15 cellular contexts compared by ENCODE assay signal in the genomic region with DNA sequence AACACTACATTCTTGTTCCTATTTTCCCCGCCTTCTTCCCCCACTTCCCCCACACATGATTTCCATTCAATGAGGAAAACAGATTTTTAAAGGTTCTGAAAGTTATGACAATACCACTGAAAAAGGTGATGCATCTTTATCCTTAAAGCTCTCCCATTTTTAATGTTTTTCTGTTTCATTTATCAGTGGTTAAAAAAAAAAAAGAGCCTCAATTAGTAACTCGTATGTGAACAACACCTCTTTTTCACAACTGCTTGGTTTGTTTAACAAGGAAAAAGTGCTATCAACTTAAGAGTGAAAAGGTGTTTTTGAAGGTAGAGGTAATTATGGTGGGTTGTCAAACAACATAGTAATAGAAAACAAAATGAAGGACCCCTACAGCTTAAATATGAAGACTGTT. TPM values are rescaled to one million over a fixed set of nuclear protein-coding genes. Genes with fewer than 3 reads are reported as not detected.
A peak's percentile ranks its signal among the peaks of the same experiment; 100 is the strongest.
DNase-seq lines count a peak whose midpoint lies in the region; ATAC-seq and TF ChIP-seq lines count a peak whose summit lies in the region.
"Had no signal": no experiment of that assay in that cellular context is flagged by ENCODE, and none has a peak within 500 bp of the region (broad histone marks: within the 10 kb centered on the region; RNA-seq: fewer than 3 reads in every experiment).

No MANE protein-coding gene starts in this region.

- no peak for TF ChIP-seq CTCF in OCI-LY7 (conservative IDR thresholded peaks at IDR 0.05; ENCODE audit: low read length)

- intact Hi-C loops in OCI-LY7 (cut with micrococcal nuclease; ENCODE audit: unreplicated experiment), result loop anchor here (10.0 kb wide), 1 partner anchor 1135 kb away; the partner anchor contains the start of genes LARP7 and ZGRF1

- H3K27ac Mint-ChIP-seq in activated T-cell treated with anti-CD3 and anti-CD28 coated beads, Interleukin-2, amount 50 U/mL, for 72 hours, result no peak overlapping the region
- H3K27ac Mint-ChIP-seq in activated T-helper 17 cell treated with anti-CD3 and anti-CD28 coated beads, Interleukin-2, amount 50 U/mL, for 72 hours, result peak overlapping the region; percentile 39
- H3K27ac Mint-ChIP-seq: CD4-positive, alpha-beta memory T cell had no signal

- no peaks in the 10 kb centered on the region for H3K36me3 Mint-ChIP-seq in activated T-cell treated with anti-CD3 and anti-CD28 coated beads, Interleukin-2, amount 50 U/mL, for 4 hours (ENCODE audit: insufficient read depth)
- no peaks in the 10 kb centered on the region for H3K36me3 Mint-ChIP-seq in activated T-cell treated with anti-CD3 and anti-CD28 coated beads, Interleukin-2, amount 50 U/mL, for 72 hours (ENCODE audit: insufficient read depth in 2 of 2)
- no peaks in the 10 kb centered on the region for H3K36me3 Mint-ChIP-seq in activated T-helper 17 cell treated with anti-CD3 and anti-CD28 coated beads, Interleukin-2, amount 50 U/mL, for 72 hours (ENCODE audit: low read depth)
- H3K36me3 Mint-ChIP-seq: CD4-positive, alpha-beta memory T cell had no signal

- H4K20me1 ChIP-seq in OCI-LY7 (ENCODE audit: insufficient read depth, low read length), result no peaks in the 10 kb centered on the region

- CTCF ChIA-PET in OCI-LY7 (lab: Charles Lee; ENCODE audit: unreplicated experiment), result interaction anchor here (0.5 kb wide), 1 partner anchor 1064 kb away, joined by 4 read pairs; no protein-coding TSS in a partner anchor

- POLR2A ChIA-PET in OCI-LY7 (lab: Charles Lee), result interaction anchor here (0.6 to 1.3 kb wide), 3 partner anchors 12 to 1127 kb away, joined by 3 to 6 read pairs (median 4); no protein-coding TSS in a partner anchor

- H2AFZ ChIP-seq in OCI-LY7 (ENCODE audit: low read length), result peak overlapping the region; percentile 37; the same call in 1 of the 2 replicates
- H2AFZ ChIP-seq: GM23248 had no signal

- H3K79me2 ChIP-seq in OCI-LY7 (ENCODE audit: insufficient read depth, low read depth, low read length), result no peaks in the 10 kb centered on the region

- H3K36me3 ChIP-seq in OCI-LY7 (ENCODE audit: insufficient read depth, low read length), result no peaks in the 10 kb centered on the region
- H3K36me3 ChIP-seq: BE2C had no signal

- no peak overlapping the region for H3K4me3 ChIP-seq in OCI-LY7 (ENCODE audit: low read depth, low read length, poor library complexity, severe bottlenecking)
- H3K4me3 ChIP-seq: A549, GM23248 had no signal

- BruUV-seq in OCI-LY7 (replicated peaks; lab: Mats Ljungman, UMichigan), result no TSS peak

- ATAC-seq in activated T-cell treated with anti-CD3 and anti-CD28 coated beads, Interleukin-2, amount 50 U/mL, for 4 hours, result peak; percentile 53 to 58
- no peak for ATAC-seq in activated T-cell treated with anti-CD3 and anti-CD28 coated beads, Interleukin-2, amount 50 U/mL, for 72 hours (replicated peaks in 1 of 2)
- peak; percentile 74 for ATAC-seq in activated T-helper 17 cell treated with anti-CD3 and anti-CD28 coated beads, Interleukin-2, amount 50 U/mL, for 72 hours (replicated peaks)
- peak; percentile 40 for ATAC-seq in stimulated activated naive CD8-positive, alpha-beta T cell treated with anti-CD3 and anti-CD28 coated beads, Interleukin-15, Interleukin-2, amounts not matched to agents 100 U/mL and 50 U/mL, for 24 hours
- ATAC-seq: A549, HCT116 had no signal

- H3K4me1 ChIP-seq in OCI-LY7 (ENCODE audit: insufficient read depth, low read length, poor library complexity, severe bottlenecking), result no peaks in the 10 kb centered on the region
- H3K4me1 ChIP-seq: A549, BE2C had no signal

- no peaks in the 10 kb centered on the region for H3K27me3 Mint-ChIP-seq in activated T-cell treated with anti-CD3 and anti-CD28 coated beads, Interleukin-2, amount 50 U/mL, for 4 hours (ENCODE audit: low read depth)
- H3K27me3 Mint-ChIP-seq in activated T-cell treated with anti-CD3 and anti-CD28 coated beads, Interleukin-2, amount 50 U/mL, for 72 hours (ENCODE audit: low read depth), result no peaks in the 10 kb centered on the region
- no peaks in the 10 kb centered on the region for H3K27me3 Mint-ChIP-seq in activated T-helper 17 cell treated with anti-CD3 and anti-CD28 coated beads, Interleukin-2, amount 50 U/mL, for 72 hours
- H3K27me3 Mint-ChIP-seq: CD4-positive, alpha-beta memory T cell had no signal

- H3K4me2 ChIP-seq in OCI-LY7 (ENCODE audit: low read length), result no peak overlapping the region
- H3K4me2 ChIP-seq: A549 had no signal

- H3K9me2 ChIP-seq in OCI-LY7 (ENCODE audit: insufficient read depth, low read length), result no peaks in the 10 kb centered on the region

- no peak overlapping the region for H3K4me3 Mint-ChIP-seq in activated T-cell treated with anti-CD3 and anti-CD28 coated beads, Interleukin-2, amount 50 U/mL, for 4 hours
- peak overlapping the region in 1 of 2 donors; percentile 31 for H3K4me3 Mint-ChIP-seq in activated T-cell treated with anti-CD3 and anti-CD28 coated beads, Interleukin-2, amount 50 U/mL, for 72 hours
- H3K4me3 Mint-ChIP-seq in activated T-helper 17 cell treated with anti-CD3 and anti-CD28 coated beads, Interleukin-2, amount 50 U/mL, for 72 hours, result peak overlapping the region; percentile 21
- H3K4me3 Mint-ChIP-seq: CD4-positive, alpha-beta memory T cell had no signal

- peaks cover 26% of the 10 kb centered on the region for H3K4me1 Mint-ChIP-seq in activated T-cell treated with anti-CD3 and anti-CD28 coated beads, Interleukin-2, amount 50 U/mL, for 4 hours (ENCODE audit: low read depth)
- peaks cover 51% of the 10 kb centered on the region for H3K4me1 Mint-ChIP-seq in activated T-cell treated with anti-CD3 and anti-CD28 coated beads, Interleukin-2, amount 50 U/mL, for 72 hours (ENCODE audit: low read depth)
- peaks cover 24% of the 10 kb centered on the region for H3K4me1 Mint-ChIP-seq in activated T-helper 17 cell treated with anti-CD3 and anti-CD28 coated beads, Interleukin-2, amount 50 U/mL, for 72 hours

- DNase-seq in activated T-cell treated with anti-CD3 and anti-CD28 coated beads, Interleukin-2, amount 50 U/mL, for 4 hours, result no peak
- DNase-seq in activated T-cell treated with anti-CD3 and anti-CD28 coated beads, Interleukin-2, amount 50 U/mL, for 72 hours, result no peak
- no peak for DNase-seq in OCI-LY7 (ENCODE audit: low spot score)
- no peak for DNase-seq in stimulated activated naive CD8-positive, alpha-beta T cell treated with anti-CD3 and anti-CD28 coated beads, Interleukin-15, Interleukin-2, amounts not matched to agents 100 U/mL and 50 U/mL, for 24 hours
- no peak for DNase-seq in stimulated activated CD8-positive, alpha-beta memory T cell treated with anti-CD3 and anti-CD28 coated beads, Interleukin-4, amount 100 ng/mL, for 48 hours
- no peak for DNase-seq in SHP77 treated with DMSO at 0.1 percent for 48 hours (lab: John Stamatoyannopoulos, UW)
- DNase-seq: BE2C; CD4-positive, alpha-beta memory T cell; DMS79; GM23248 had no signal

- H3K27ac ChIP-seq in OCI-LY7 (ENCODE audit: low read depth, low read length, poor library complexity, severe bottlenecking), result no peak overlapping the region
- H3K27ac ChIP-seq: A549, C4-2B, GM23248, HL-60 had no signal

- no peaks in the 10 kb centered on the region for H3K9me3 Mint-ChIP-seq in activated T-cell treated with anti-CD3 and anti-CD28 coated beads, Interleukin-2, amount 50 U/mL, for 4 hours
- H3K9me3 Mint-ChIP-seq in activated T-cell treated with anti-CD3 and anti-CD28 coated beads, Interleukin-2, amount 50 U/mL, for 72 hours, result no peaks in the 10 kb centered on the region
- no peaks in the 10 kb centered on the region for H3K9me3 Mint-ChIP-seq in activated T-helper 17 cell treated with anti-CD3 and anti-CD28 coated beads, Interleukin-2, amount 50 U/mL, for 72 hours
- H3K9me3 Mint-ChIP-seq: CD4-positive, alpha-beta memory T cell had no signal

- H3K9me3 ChIP-seq in OCI-LY7 (ENCODE audit: low read length), result no peaks in the 10 kb centered on the region
- H3K9me3 ChIP-seq: A549, BE2C had no signal

RNA-seq across cellular contexts. Expression of gene CAMK2D, which starts 8.2 kb away (rescaled TPM):
- total RNA-seq in activated T-cell treated with anti-CD3 and anti-CD28 coated beads, Interleukin-2, amount 50 U/mL, for 4 hours, result 100 to 1,000 TPM; 124 to 136 (median 133) TPM
- 10 to 100 TPM; 85.0 to 92.9 TPM for total RNA-seq in activated T-cell treated with anti-CD3 and anti-CD28 coated beads, Interleukin-2, amount 50 U/mL, for 72 hours
- total RNA-seq in OCI-LY7 (2014; rRNA removed; shearing (Covaris generic)), result 109 and 120 TPM in 2 replicates
- 104 and 119 TPM in 2 replicates for total RNA-seq in OCI-LY7 (2022)
- 10 to 100 TPM; 41.5 to 42.4 TPM for total RNA-seq in activated T-helper 17 cell treated with anti-CD3 and anti-CD28 coated beads, Interleukin-2, amount 50 U/mL, for 72 hours

Comparison
In these comparisons a context has a peak if more than half of its experiments do, and no peak if none do; other contexts are left out.
1. ATAC-seq: peak in activated T-cell treated with anti-CD3 and anti-CD28 coated beads, Interleukin-2, amount 50 U/mL, for 4 hours (2 of 2), activated T-helper 17 cell treated with anti-CD3 and anti-CD28 coated beads, Interleukin-2, amount 50 U/mL, for 72 hours (single experiment) and stimulated activated naive CD8-positive, alpha-beta T cell treated with anti-CD3 and anti-CD28 coated beads, Interleukin-15, Interleukin-2, amounts not matched to agents 100 U/mL and 50 U/mL, for 24 hours (single experiment); none in activated T-cell treated with anti-CD3 and anti-CD28 coated beads, Interleukin-2, amount 50 U/mL, for 72 hours (0 of 2).